In the genomic region with DNA sequence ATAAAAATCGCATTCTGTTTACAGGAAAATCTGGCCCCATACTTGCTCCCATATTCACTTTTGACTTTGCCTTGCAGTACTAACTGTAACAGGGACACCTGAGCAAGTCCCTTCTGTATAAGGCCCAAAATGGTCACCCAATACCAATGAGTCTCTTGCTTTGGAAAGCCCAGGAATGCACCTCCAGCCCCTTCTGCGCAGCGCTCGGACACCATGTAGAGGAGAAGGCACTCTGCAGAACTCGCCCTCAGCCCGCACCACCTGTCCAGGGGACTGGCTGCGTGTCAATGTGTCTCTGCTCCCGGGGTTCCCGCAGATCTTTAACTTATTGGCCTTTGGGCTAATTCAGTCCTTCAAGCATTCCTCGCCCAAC, we compare ENCODE assay signal across 1 cellular context.
TF ChIP-seq lines count a peak whose summit lies in the region.

No MANE protein-coding gene starts in this region.

TF ChIP-seq in GM23338, 12 proteins besides CTCF, POLR2A, EP300 and RAD21:
- TF ChIP-seq, protein P1, sequence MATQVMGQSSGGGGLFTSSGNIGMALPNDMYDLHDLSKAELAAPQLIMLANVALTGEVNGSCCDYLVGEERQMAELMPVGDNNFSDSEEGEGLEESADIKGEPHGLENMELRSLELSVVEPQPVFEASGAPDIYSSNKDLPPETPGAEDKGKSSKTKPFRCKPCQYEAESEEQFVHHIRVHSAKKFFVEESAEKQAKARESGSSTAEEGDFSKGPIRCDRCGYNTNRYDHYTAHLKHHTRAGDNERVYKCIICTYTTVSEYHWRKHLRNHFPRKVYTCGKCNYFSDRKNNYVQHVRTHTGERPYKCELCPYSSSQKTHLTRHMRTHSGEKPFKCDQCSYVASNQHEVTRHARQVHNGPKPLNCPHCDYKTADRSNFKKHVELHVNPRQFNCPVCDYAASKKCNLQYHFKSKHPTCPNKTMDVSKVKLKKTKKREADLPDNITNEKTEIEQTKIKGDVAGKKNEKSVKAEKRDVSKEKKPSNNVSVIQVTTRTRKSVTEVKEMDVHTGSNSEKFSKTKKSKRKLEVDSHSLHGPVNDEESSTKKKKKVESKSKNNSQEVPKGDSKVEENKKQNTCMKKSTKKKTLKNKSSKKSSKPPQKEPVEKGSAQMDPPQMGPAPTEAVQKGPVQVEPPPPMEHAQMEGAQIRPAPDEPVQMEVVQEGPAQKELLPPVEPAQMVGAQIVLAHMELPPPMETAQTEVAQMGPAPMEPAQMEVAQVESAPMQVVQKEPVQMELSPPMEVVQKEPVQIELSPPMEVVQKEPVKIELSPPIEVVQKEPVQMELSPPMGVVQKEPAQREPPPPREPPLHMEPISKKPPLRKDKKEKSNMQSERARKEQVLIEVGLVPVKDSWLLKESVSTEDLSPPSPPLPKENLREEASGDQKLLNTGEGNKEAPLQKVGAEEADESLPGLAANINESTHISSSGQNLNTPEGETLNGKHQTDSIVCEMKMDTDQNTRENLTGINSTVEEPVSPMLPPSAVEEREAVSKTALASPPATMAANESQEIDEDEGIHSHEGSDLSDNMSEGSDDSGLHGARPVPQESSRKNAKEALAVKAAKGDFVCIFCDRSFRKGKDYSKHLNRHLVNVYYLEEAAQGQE (IDR thresholded peaks at IDR 0.05; ENCODE audit: unreplicated experiment), result no peak
- TF ChIP-seq ZNF114 (CRISPR knock-in tag; IDR thresholded peaks at IDR 0.05), result no peak
- TF ChIP-seq, protein P2, sequence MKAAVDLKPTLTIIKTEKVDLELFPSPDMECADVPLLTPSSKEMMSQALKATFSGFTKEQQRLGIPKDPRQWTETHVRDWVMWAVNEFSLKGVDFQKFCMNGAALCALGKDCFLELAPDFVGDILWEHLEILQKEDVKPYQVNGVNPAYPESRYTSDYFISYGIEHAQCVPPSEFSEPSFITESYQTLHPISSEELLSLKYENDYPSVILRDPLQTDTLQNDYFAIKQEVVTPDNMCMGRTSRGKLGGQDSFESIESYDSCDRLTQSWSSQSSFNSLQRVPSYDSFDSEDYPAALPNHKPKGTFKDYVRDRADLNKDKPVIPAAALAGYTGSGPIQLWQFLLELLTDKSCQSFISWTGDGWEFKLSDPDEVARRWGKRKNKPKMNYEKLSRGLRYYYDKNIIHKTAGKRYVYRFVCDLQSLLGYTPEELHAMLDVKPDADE (IDR thresholded peaks at IDR 0.05), result no peak
- TF ChIP-seq POLR2AphosphoS5 (IDR thresholded peaks at IDR 0.05; ENCODE audit: low read depth), result no peak
- no peak for TF ChIP-seq JUNB (IDR thresholded peaks at IDR 0.05; ENCODE audit: unreplicated experiment)
- TF ChIP-seq STAT1 (IDR thresholded peaks at IDR 0.05; ENCODE audit: unreplicated experiment), result no peak
- no peak for TF ChIP-seq EZH2 (IDR thresholded peaks at IDR 0.05; ENCODE audit: low read depth, unreplicated experiment)
- TF ChIP-seq CREB1 (CRISPR knock-in tag; IDR thresholded peaks at IDR 0.05; ENCODE audit: low read depth), result no peak
- no peak for TF ChIP-seq EZH2phosphoT487 (IDR thresholded peaks at IDR 0.05; ENCODE audit: unreplicated experiment)
- TF ChIP-seq, protein P3, sequence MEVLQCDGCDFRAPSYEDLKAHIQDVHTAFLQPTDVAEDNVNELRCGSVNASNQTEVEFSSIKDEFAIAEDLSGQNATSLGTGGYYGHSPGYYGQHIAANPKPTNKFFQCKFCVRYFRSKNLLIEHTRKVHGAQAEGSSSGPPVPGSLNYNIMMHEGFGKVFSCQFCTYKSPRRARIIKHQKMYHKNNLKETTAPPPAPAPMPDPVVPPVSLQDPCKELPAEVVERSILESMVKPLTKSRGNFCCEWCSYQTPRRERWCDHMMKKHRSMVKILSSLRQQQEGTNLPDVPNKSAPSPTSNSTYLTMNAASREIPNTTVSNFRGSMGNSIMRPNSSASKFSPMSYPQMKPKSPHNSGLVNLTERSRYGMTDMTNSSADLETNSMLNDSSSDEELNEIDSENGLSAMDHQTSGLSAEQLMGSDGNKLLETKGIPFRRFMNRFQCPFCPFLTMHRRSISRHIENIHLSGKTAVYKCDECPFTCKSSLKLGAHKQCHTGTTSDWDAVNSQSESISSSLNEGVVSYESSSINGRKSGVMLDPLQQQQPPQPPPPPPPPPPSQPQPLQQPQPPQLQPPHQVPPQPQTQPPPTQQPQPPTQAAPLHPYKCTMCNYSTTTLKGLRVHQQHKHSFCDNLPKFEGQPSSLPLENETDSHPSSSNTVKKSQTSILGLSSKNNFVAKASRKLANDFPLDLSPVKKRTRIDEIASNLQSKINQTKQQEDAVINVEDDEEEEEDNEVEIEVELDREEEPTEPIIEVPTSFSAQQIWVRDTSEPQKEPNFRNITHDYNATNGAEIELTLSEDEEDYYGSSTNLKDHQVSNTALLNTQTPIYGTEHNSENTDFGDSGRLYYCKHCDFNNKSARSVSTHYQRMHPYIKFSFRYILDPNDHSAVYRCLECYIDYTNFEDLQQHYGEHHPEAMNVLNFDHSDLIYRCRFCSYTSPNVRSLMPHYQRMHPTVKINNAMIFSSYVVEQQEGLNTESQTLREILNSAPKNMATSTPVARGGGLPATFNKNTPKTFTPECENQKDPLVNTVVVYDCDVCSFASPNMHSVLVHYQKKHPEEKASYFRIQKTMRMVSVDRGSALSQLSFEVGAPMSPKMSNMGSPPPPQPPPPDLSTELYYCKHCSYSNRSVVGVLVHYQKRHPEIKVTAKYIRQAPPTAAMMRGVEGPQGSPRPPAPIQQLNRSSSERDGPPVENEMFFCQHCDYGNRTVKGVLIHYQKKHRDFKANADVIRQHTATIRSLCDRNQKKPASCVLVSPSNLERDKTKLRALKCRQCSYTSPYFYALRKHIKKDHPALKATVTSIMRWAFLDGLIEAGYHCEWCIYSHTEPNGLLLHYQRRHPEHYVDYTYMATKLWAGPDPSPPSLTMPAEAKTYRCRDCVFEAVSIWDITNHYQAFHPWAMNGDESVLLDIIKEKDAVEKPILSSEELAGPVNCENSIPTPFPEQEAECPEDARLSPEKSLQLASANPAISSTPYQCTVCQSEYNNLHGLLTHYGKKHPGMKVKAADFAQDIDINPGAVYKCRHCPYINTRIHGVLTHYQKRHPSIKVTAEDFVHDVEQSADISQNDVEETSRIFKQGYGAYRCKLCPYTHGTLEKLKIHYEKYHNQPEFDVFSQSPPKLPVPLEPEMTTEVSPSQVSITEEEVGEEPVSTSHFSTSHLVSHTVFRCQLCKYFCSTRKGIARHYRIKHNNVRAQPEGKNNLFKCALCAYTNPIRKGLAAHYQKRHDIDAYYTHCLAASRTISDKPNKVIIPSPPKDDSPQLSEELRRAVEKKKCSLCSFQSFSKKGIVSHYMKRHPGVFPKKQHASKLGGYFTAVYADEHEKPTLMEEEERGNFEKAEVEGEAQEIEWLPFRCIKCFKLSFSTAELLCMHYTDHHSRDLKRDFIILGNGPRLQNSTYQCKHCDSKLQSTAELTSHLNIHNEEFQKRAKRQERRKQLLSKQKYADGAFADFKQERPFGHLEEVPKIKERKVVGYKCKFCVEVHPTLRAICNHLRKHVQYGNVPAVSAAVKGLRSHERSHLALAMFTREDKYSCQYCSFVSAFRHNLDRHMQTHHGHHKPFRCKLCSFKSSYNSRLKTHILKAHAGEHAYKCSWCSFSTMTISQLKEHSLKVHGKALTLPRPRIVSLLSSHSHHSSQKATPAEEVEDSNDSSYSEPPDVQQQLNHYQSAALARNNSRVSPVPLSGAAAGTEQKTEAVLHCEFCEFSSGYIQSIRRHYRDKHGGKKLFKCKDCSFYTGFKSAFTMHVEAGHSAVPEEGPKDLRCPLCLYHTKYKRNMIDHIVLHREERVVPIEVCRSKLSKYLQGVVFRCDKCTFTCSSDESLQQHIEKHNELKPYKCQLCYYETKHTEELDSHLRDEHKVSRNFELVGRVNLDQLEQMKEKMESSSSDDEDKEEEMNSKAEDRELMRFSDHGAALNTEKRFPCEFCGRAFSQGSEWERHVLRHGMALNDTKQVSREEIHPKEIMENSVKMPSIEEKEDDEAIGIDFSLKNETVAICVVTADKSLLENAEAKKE (CRISPR knock-in tag; IDR thresholded peaks at IDR 0.05), result no peak
- no peak for TF ChIP-seq ZNF331 (CRISPR knock-in tag; IDR thresholded peaks at IDR 0.05; ENCODE audit: low read depth)
- no peak for TF ChIP-seq NANOG (IDR thresholded peaks at IDR 0.05; ENCODE audit: borderline replicate concordance)
